In genomic region chr2:190490502-190490901, GRCh38 we compare ENCODE assay signal across 8 cellular contexts.
"Had no signal": no experiment of that assay in that cellular context is flagged by ENCODE, and none has a peak within 500 bp of the region (broad histone marks: within the 10 kb centered on the region; RNA-seq: fewer than 3 reads in every experiment).

No MANE protein-coding gene starts in this region.

- H3K4me3 ChIP-seq: GM23338 had no signal

- DNase-seq: H9, HCEC 1CT, KBM-7 had no signal

- H3K9ac ChIP-seq: KMS-11 had no signal

- H3K27ac ChIP-seq: KMS-11 had no signal

- H3K4me2 ChIP-seq: KMS-11 had no signal

- H2AFZ ChIP-seq: GM23338 had no signal

- ATAC-seq: GM23338 had no signal

- FAIRE-seq: H1, H54, HTR-8/SVneo had no signal
